In genomic region chr15:52527196-52527897, GRCh38 we compare ENCODE assay signal across 3 cellular contexts.
TF ChIP-seq lines count a peak whose summit lies in the region.

No MANE protein-coding gene starts in this region.

TF ChIP-seq in A549, 52 proteins besides CTCF, POLR2A, EP300 and RAD21:
- TF ChIP-seq FOXS1 (CRISPR knock-in tag; IDR thresholded peaks at IDR 0.05) (no peak), CEBPB (IDR thresholded peaks at IDR 0.05) (no peak), GATA3 (IDR thresholded peaks at IDR 0.05; ENCODE audit: borderline replicate concordance) (no peak)

TF ChIP-seq in HCT116, 20 proteins besides CTCF, POLR2A, EP300 and RAD21:
- TF ChIP-seq ELF1 (IDR thresholded peaks at IDR 0.05; ENCODE audit: borderline replicate concordance, low read depth) (no peak), CEBPB (IDR thresholded peaks at IDR 0.05; ENCODE audit: low read depth) (no peak), EGR1 (IDR thresholded peaks at IDR 0.05; ENCODE audit: low read depth) (no peak), POLR2AphosphoS5 (IDR thresholded peaks at IDR 0.05; ENCODE audit: low read depth, low read length) (no peak), CBX3 (IDR thresholded peaks at IDR 0.05; ENCODE audit: low read depth) (no peak), TCF7L2 (IDR thresholded peaks at IDR 0.05; ENCODE audit: borderline replicate concordance, extremely low read depth, insufficient read depth, insufficient read length) (no peak), YY1 (IDR thresholded peaks at IDR 0.05; ENCODE audit: extremely low read depth, insufficient replicate concordance, low read depth, low read length) (no peak), ZFX (IDR thresholded peaks at IDR 0.05) (no peak), SIN3A (IDR thresholded peaks at IDR 0.05; ENCODE audit: low read depth) (no peak), SP1 (IDR thresholded peaks at IDR 0.05; ENCODE audit: low read depth) (no peak), MAX (IDR thresholded peaks at IDR 0.05) (no peak), JUND (IDR thresholded peaks at IDR 0.05) (no peak), ZBTB33 (IDR thresholded peaks at IDR 0.05; ENCODE audit: extremely low read depth, insufficient replicate concordance, low read length) (no peak), ZNF274 (IDR thresholded peaks at IDR 0.05; ENCODE audit: low read depth, low read length) (no peak), SRF (IDR thresholded peaks at IDR 0.05; ENCODE audit: low read depth) (no peak)

TF ChIP-seq in GM12878, 131 proteins besides CTCF, POLR2A, EP300 and RAD21:
- no peak for TF ChIP-seq TAF1 (IDR thresholded peaks at IDR 0.05; ENCODE audit: borderline replicate concordance, low read depth, low read length)
- TF ChIP-seq EZH2 (IDR thresholded peaks at IDR 0.05; ENCODE audit: borderline replicate concordance, control insufficient read depth, low read depth, low read length) = no peak
- no peak for TF ChIP-seq BRCA1 (IDR thresholded peaks at IDR 0.05; ENCODE audit: low read depth, low read length)
- no peak for TF ChIP-seq DPF2 (IDR thresholded peaks at IDR 0.05)
- no peak for TF ChIP-seq CREM (IDR thresholded peaks at IDR 0.05; ENCODE audit: low read depth)
- no peak for TF ChIP-seq CUX1 (IDR thresholded peaks at IDR 0.05; ENCODE audit: insufficient replicate concordance, low read depth, low read length)
- TF ChIP-seq ZNF384 (IDR thresholded peaks at IDR 0.05; ENCODE audit: borderline replicate concordance, low read depth, low read length) = no peak
- no peak for TF ChIP-seq IKZF2 (IDR thresholded peaks at IDR 0.05)
- TF ChIP-seq PRDM15 (CRISPR knock-in tag; IDR thresholded peaks at IDR 0.05) = no peak
- no peak for TF ChIP-seq ZNF687 (IDR thresholded peaks at IDR 0.05)
- TF ChIP-seq USF2 (IDR thresholded peaks at IDR 0.05; ENCODE audit: borderline replicate concordance, low read depth, low read length) = no peak
- no peak for TF ChIP-seq IRF5 (IDR thresholded peaks at IDR 0.05; ENCODE audit: borderline replicate concordance)
- no peak for TF ChIP-seq KLF5 (IDR thresholded peaks at IDR 0.05; ENCODE audit: partially characterized antibody)
- TF ChIP-seq RAD51 (IDR thresholded peaks at IDR 0.05) = no peak
- no peak for TF ChIP-seq ZNF207 (IDR thresholded peaks at IDR 0.05; ENCODE audit: borderline replicate concordance)
- no peak for TF ChIP-seq E2F8 (IDR thresholded peaks at IDR 0.05; ENCODE audit: low read depth, partially characterized antibody)
- TF ChIP-seq SP1 (IDR thresholded peaks at IDR 0.05; ENCODE audit: low read depth, low read length) = no peak
- TF ChIP-seq ZNF622 (IDR thresholded peaks at IDR 0.05) = no peak
